Comparison of ENCODE assay signal across 14 cellular contexts in the genomic region with DNA sequence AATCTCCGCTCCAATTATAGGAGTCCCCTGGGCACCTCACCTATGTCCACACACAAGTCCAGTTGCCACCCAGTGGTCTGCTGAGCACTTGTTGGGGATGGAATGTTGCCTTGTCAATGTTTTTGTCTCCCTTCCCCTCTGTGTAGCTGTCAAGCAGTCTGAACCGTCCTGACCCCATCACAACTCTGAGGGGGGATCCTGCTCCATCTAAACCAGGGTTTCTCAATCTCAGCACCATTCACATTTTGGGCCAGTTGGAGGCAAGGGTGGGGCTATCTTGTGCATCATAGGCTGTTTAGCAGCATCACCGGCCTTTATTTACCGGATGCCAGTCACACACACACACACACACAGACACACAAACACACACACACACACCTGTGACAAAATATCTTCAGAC. TPM values are rescaled to one million over a fixed set of nuclear protein-coding genes. Genes with fewer than 3 reads are reported as not detected.
DNase-seq lines count a peak whose midpoint lies in the region; ATAC-seq and TF ChIP-seq lines count a peak whose summit lies in the region.
"Had no signal": no experiment of that assay in that cellular context is flagged by ENCODE, and none has a peak within 500 bp of the region (broad histone marks: within the 10 kb centered on the region; RNA-seq: fewer than 3 reads in every experiment).

No MANE protein-coding gene starts in this region.

- peaks cover 2% of the 10 kb centered on the region for H3K27me3 Mint-ChIP-seq in endodermal cell (ENCODE audit: insufficient read depth)
- peaks cover 34% of the 10 kb centered on the region for H3K27me3 Mint-ChIP-seq in osteocyte (ENCODE audit: unreplicated experiment)
- H3K27me3 Mint-ChIP-seq in stimulated activated naive B cell treated with anti-CD40 and anti-IgM and Interleukin-4, amounts not matched to agents 10 μg/mL and 1 μg/mL and 100 μg/mL, for 72 hours = no peaks in the 10 kb centered on the region
- H3K27me3 Mint-ChIP-seq: CD4-positive, CD25-positive, alpha-beta regulatory T cell had no signal

- TF ChIP-seq CTCF in endodermal cell (conservative IDR thresholded peaks at IDR 0.05) (no peak), osteocyte (IDR thresholded peaks at IDR 0.05) (no peak)

- H3K4me1 ChIP-seq in endodermal cell (ENCODE audit: control insufficient read depth, insufficient read depth, low read length) = no peaks in the 10 kb centered on the region

- no peak overlapping the region for H3K9ac ChIP-seq in endodermal cell (ENCODE audit: extremely low read depth, low read length, poor library complexity, severe bottlenecking)
- H3K9ac ChIP-seq: BLaER1 treated with 17β-estradiol and CSF1 and Interleukin-3, amounts not matched to agents 10 nM and 100 nM; GM23248 had no signal

- no peak overlapping the region for H3K27ac ChIP-seq in endodermal cell (ENCODE audit: low read depth, low read length)
- H3K27ac ChIP-seq: BLaER1 treated with 17β-estradiol and CSF1 and Interleukin-3, amounts not matched to agents 10 nM and 100 nM; GM23248 had no signal

- H3K27ac Mint-ChIP-seq in endodermal cell (no peak overlapping the region), osteocyte (ENCODE audit: unreplicated experiment) (no peak overlapping the region)
- H3K27ac Mint-ChIP-seq in stimulated activated naive B cell treated with anti-CD40 and anti-IgM and Interleukin-4, amounts not matched to agents 10 μg/mL and 1 μg/mL and 100 μg/mL, for 72 hours = no peak overlapping the region
- H3K27ac Mint-ChIP-seq in activated naive CD4-positive, alpha-beta T cell treated with anti-CD3 and anti-CD28 coated beads, Interleukin-2, amount 50 U/mL, for 72 hours = no peak overlapping the region
- H3K27ac Mint-ChIP-seq: CD4-positive, CD25-positive, alpha-beta regulatory T cell had no signal

- H3K4me1 Mint-ChIP-seq in endodermal cell (no peaks in the 10 kb centered on the region), osteocyte (ENCODE audit: unreplicated experiment) (no peaks in the 10 kb centered on the region)
- H3K4me1 Mint-ChIP-seq in stimulated activated naive B cell treated with anti-CD40 and anti-IgM and Interleukin-4, amounts not matched to agents 10 μg/mL and 1 μg/mL and 100 μg/mL, for 72 hours = no peaks in the 10 kb centered on the region
- H3K4me1 Mint-ChIP-seq: CD4-positive, CD25-positive, alpha-beta regulatory T cell had no signal

- H3K9me3 ChIP-seq in endodermal cell (ENCODE audit: control insufficient read depth, low read length) = no peaks in the 10 kb centered on the region

- H3K27me3 ChIP-seq in endodermal cell (ENCODE audit: control insufficient read depth, insufficient read depth, low read length, poor library complexity, severe bottlenecking) = no peaks in the 10 kb centered on the region
- H3K27me3 ChIP-seq: BLaER1 treated with 17β-estradiol and CSF1 and Interleukin-3, amounts not matched to agents 10 nM and 100 nM had no signal

- no peaks in the 10 kb centered on the region for H3K36me3 ChIP-seq in endodermal cell (ENCODE audit: control insufficient read depth, insufficient read depth, low read length)
- H3K36me3 ChIP-seq: BLaER1 treated with 17β-estradiol and CSF1 and Interleukin-3, amounts not matched to agents 10 nM and 100 nM had no signal

- H3K4me3 Mint-ChIP-seq in endodermal cell (no peak overlapping the region), osteocyte (ENCODE audit: unreplicated experiment) (no peak overlapping the region)
- no peak overlapping the region for H3K4me3 Mint-ChIP-seq in stimulated activated naive B cell treated with anti-CD40 and anti-IgM and Interleukin-4, amounts not matched to agents 10 μg/mL and 1 μg/mL and 100 μg/mL, for 72 hours
- H3K4me3 Mint-ChIP-seq: CD4-positive, CD25-positive, alpha-beta regulatory T cell had no signal

- 87 to 90% methylated on average over 4 of the region's 4 CpGs for WGBS in endodermal cell (ENCODE audit: insufficient coverage in 1 of 2, insufficient read length in 1 of 2), 2 experiments

- no peak overlapping the region for H3K4me3 ChIP-seq in endodermal cell (ENCODE audit: low read length)
- H3K4me3 ChIP-seq: BLaER1 treated with 17β-estradiol and CSF1 and Interleukin-3, amounts not matched to agents 10 nM and 100 nM; GM23248 had no signal

- no peaks in the 10 kb centered on the region for H3K9me3 Mint-ChIP-seq in endodermal cell
- H3K9me3 Mint-ChIP-seq in osteocyte (ENCODE audit: unreplicated experiment) = no peaks in the 10 kb centered on the region
- peaks cover 0 to 3% of the 10 kb centered on the region in 2 donors for H3K9me3 Mint-ChIP-seq in stimulated activated naive B cell treated with anti-CD40 and anti-IgM and Interleukin-4, amounts not matched to agents 10 μg/mL and 1 μg/mL and 100 μg/mL, for 72 hours
- no peaks in the 10 kb centered on the region for H3K9me3 Mint-ChIP-seq in activated naive CD4-positive, alpha-beta T cell treated with anti-CD3 and anti-CD28 coated beads, Interleukin-2, amount 50 U/mL, for 72 hours

- peak; percentile 52 for DNase-seq in COLO668 (lab: John Stamatoyannopoulos, UW; ENCODE audit: unreplicated experiment)
- DNase-seq in endodermal cell = peak; percentile 12
- peak; percentile 64 for DNase-seq in osteocyte (ENCODE audit: extremely low spot score, unreplicated experiment)
- DNase-seq in ureter (ENCODE audit: low spot score) = peak; percentile 17
- no peak for DNase-seq in stimulated activated naive B cell treated with anti-CD40 and anti-IgM and Interleukin-4, amounts not matched to agents 10 μg/mL and 1 μg/mL and 100 μg/mL, for 72 hours
- DNase-seq in activated naive CD4-positive, alpha-beta T cell treated with anti-CD3 and anti-CD28 coated beads, Interleukin-2, amount 50 U/mL, for 72 hours (ENCODE audit: low spot score in 2 of 2) = no peak
- no peak for DNase-seq in DMS 273 (lab: John Stamatoyannopoulos, UW; ENCODE audit: unreplicated experiment)
- DNase-seq: ACHN; Calu3; CD4-positive, CD25-positive, alpha-beta regulatory T cell; EL; GM23248 had no signal

- ATAC-seq in stimulated activated naive B cell treated with anti-CD40 and anti-IgM and Interleukin-4, amounts not matched to agents 10 μg/mL and 1 μg/mL and 100 μg/mL, for 72 hours (replicated peaks) = no peak
- ATAC-seq in activated naive CD4-positive, alpha-beta T cell treated with anti-CD3 and anti-CD28 coated beads, Interleukin-2, amount 50 U/mL, for 72 hours = no peak
- ATAC-seq: HCT116 had no signal

- H3K36me3 Mint-ChIP-seq in endodermal cell (ENCODE audit: low read depth) = no peaks in the 10 kb centered on the region
- H3K36me3 Mint-ChIP-seq in osteocyte (ENCODE audit: unreplicated experiment) = no peaks in the 10 kb centered on the region
- no peaks in the 10 kb centered on the region for H3K36me3 Mint-ChIP-seq in stimulated activated naive B cell treated with anti-CD40 and anti-IgM and Interleukin-4, amounts not matched to agents 10 μg/mL and 1 μg/mL and 100 μg/mL, for 72 hours
- no peaks in the 10 kb centered on the region for H3K36me3 Mint-ChIP-seq in activated naive CD4-positive, alpha-beta T cell treated with anti-CD3 and anti-CD28 coated beads, Interleukin-2, amount 50 U/mL, for 72 hours
- H3K36me3 Mint-ChIP-seq: CD4-positive, CD25-positive, alpha-beta regulatory T cell had no signal

RNA-seq across cellular contexts. Expression of gene CYP26B1, which starts 53.0 kb away (rescaled TPM):
- total RNA-seq in endodermal cell (under 1 TPM; 0.09 to 0.91 TPM), osteocyte (0.89 and 1.3 TPM in 2 replicates), ureter (1.1 TPM)
- polyA plus RNA-seq in endodermal cell (2013, experiment 1 of 2) = 8.0 TPM
- polyA plus RNA-seq in endodermal cell (2013, experiment 2 of 2) = 7.7 TPM
- total RNA-seq in activated naive CD4-positive, alpha-beta T cell treated with anti-CD3 and anti-CD28 coated beads, Interleukin-2, amount 50 U/mL, for 72 hours = under 1 TPM in 1 of 2 donors, not detected in 1; 0.06 TPM
- total RNA-seq: CD4-positive, CD25-positive, alpha-beta regulatory T cell had no signal
- polyA plus RNA-seq: CD4-positive, CD25-positive, alpha-beta regulatory T cell had no signal

Comparison
In these comparisons a context has a peak if more than half of its experiments do, and no peak if none do; other contexts are left out.
1. DNase-seq: peak in COLO668 (single experiment), endodermal cell (single experiment), osteocyte (single experiment) and ureter (single experiment); none in stimulated activated naive B cell treated with anti-CD40 and anti-IgM and Interleukin-4, amounts not matched to agents 10 μg/mL and 1 μg/mL and 100 μg/mL, for 72 hours (single experiment), activated naive CD4-positive, alpha-beta T cell treated with anti-CD3 and anti-CD28 coated beads, Interleukin-2, amount 50 U/mL, for 72 hours (0 of 2) and DMS 273 (single experiment).